In genomic region chr1:9292361-9293240, GRCh38 we compare ENCODE assay signal across 8 cellular contexts. TPM values are rescaled to one million over a fixed set of nuclear protein-coding genes. Genes with fewer than 3 reads are reported as not detected.
DNase-seq lines count a peak whose midpoint lies in the region; ATAC-seq and TF ChIP-seq lines count a peak whose summit lies in the region.

Gene SPSB1 (plus strand): TSS chr1:9292894. CDS start chr1:9355892, 62,998 bp downstream.

- H3K4me3 Mint-ChIP-seq in stimulated activated memory B cell treated with anti-CD40 and anti-IgM and Interleukin-4, amounts not matched to agents 10 μg/mL and 1 μg/mL and 100 μg/mL, for 72 hours = peak within 1 kb of the TSS; percentile 57

- H3K27me3 Mint-ChIP-seq in stimulated activated memory B cell treated with anti-CD40 and anti-IgM and Interleukin-4, amounts not matched to agents 10 μg/mL and 1 μg/mL and 100 μg/mL, for 72 hours = no peaks in the 10 kb centered on the region

- DNase-seq in Caki2 (ENCODE audit: low read depth) (peak; percentile 79), NT2/D1 (ENCODE audit: low read depth, low spot score) (peak; percentile 32), activated T-cell treated with anti-CD3 and anti-CD28 coated beads for 48 hours (ENCODE audit: low read depth) (peak; percentile 65), erythroblast (lab: John Stamatoyannopoulos, UW) (peak; percentile 46 to 48), mucosa of gallbladder (ENCODE audit: low spot score) (peak; percentile 81), epidermal melanocyte (ENCODE audit: insufficient read length, low spot score) (no peak)

- CTCF ChIA-PET in HEK293 (lab: Yijun Ruan, JAX) = interaction anchor here (0.8 to 5.8 kb wide), 5 partner anchors 11 to 203 kb away, joined by 3 to 91 read pairs (median 44); no protein-coding TSS in a partner anchor

- H3K9me3 Mint-ChIP-seq in stimulated activated memory B cell treated with anti-CD40 and anti-IgM and Interleukin-4, amounts not matched to agents 10 μg/mL and 1 μg/mL and 100 μg/mL, for 72 hours = peaks cover 4% of the 10 kb centered on the region

- H3K4me1 Mint-ChIP-seq in stimulated activated memory B cell treated with anti-CD40 and anti-IgM and Interleukin-4, amounts not matched to agents 10 μg/mL and 1 μg/mL and 100 μg/mL, for 72 hours = no peaks in the 10 kb centered on the region

- H3K36me3 Mint-ChIP-seq in stimulated activated memory B cell treated with anti-CD40 and anti-IgM and Interleukin-4, amounts not matched to agents 10 μg/mL and 1 μg/mL and 100 μg/mL, for 72 hours = no peaks in the 10 kb centered on the region

- peak; percentile 77 for ATAC-seq in stimulated activated memory B cell treated with anti-CD40 and anti-IgM and Interleukin-4, amounts not matched to agents 10 μg/mL and 1 μg/mL and 100 μg/mL, for 72 hours

- H3K27ac Mint-ChIP-seq in stimulated activated memory B cell treated with anti-CD40 and anti-IgM and Interleukin-4, amounts not matched to agents 10 μg/mL and 1 μg/mL and 100 μg/mL, for 72 hours = no peak within 1 kb of the TSS

- H3K27me3 ChIP-seq in NT2/D1 (ENCODE audit: insufficient read depth, insufficient read length) = peaks cover 19% of the 10 kb centered on the region

- H3K4me3 ChIP-seq in HEK293 (ENCODE audit: low read depth, low read length) (peak within 1 kb of the TSS; percentile 67), NT2/D1 (ENCODE audit: insufficient read length, low read depth) (peak within 1 kb of the TSS; percentile 79)

- in situ Hi-C loops in Caki2 (cut with HindIII; ENCODE audit: low pct_unique_long_range_greater_than_20kb, low sequenced_read_pairs) = no loop called here

- H3K4me1 ChIP-seq in HEK293 (ENCODE audit: control insufficient read depth, insufficient read depth, low read length) (no peaks in the 10 kb centered on the region), NT2/D1 (ENCODE audit: insufficient read depth, insufficient read length) (peaks cover 3% of the 10 kb centered on the region)

- H3K9me3 ChIP-seq in HEK293 (ENCODE audit: control insufficient read depth, insufficient read depth, low read depth, low read length) (no peaks in the 10 kb centered on the region), NT2/D1 (ENCODE audit: insufficient read depth, low read length) (peaks cover 21% of the 10 kb centered on the region)

- peak within 1 kb of the TSS; percentile 80 for H3K9ac ChIP-seq in NT2/D1 (ENCODE audit: insufficient read length, low read depth)

- no peak for TF ChIP-seq POLR2A in erythroblast (IDR thresholded peaks at IDR 0.05; ENCODE audit: low read length)

- POLR2A ChIA-PET in HEK293 (lab: Yijun Ruan, JAX) = no interaction called here

- TF ChIP-seq CTCF in HEK293 (tag by site-specific recombination; IDR thresholded peaks at IDR 0.05) = no peak

- peak within 1 kb of the TSS; percentile 48; the same call in 1 of the 2 replicates for H3K27ac ChIP-seq in HEK293 (ENCODE audit: extremely low read depth, low read depth, low read length)

- H3K36me3 ChIP-seq in HEK293 (ENCODE audit: control insufficient read depth in 2 of 2, insufficient read depth in 1 of 2, low read length in 2 of 2) (peaks cover 0 to 3% of the 10 kb centered on the region in 2 experiments; a peak in 1 of 3 replicates), NT2/D1 (ENCODE audit: insufficient read depth, insufficient read length, low read length) (peaks cover 5% of the 10 kb centered on the region)

TF ChIP-seq in HEK293, 187 proteins besides CTCF, POLR2A, EP300 and RAD21 (continues in another document):
- TF ChIP-seq ZFP69B (tag by site-specific recombination; IDR thresholded peaks at IDR 0.05) (no peak), ZNF549 (tag by site-specific recombination; IDR thresholded peaks at IDR 0.05) (no peak), ZNF2 (tag by site-specific recombination; IDR thresholded peaks at IDR 0.05) (no peak), ZNF76 (tag by site-specific recombination; IDR thresholded peaks at IDR 0.05; ENCODE audit: borderline replicate concordance, low read depth) (no peak), ZNF202 (tag by site-specific recombination; IDR thresholded peaks at IDR 0.05; ENCODE audit: borderline replicate concordance) (no peak), ZNF280D (tag by site-specific recombination; IDR thresholded peaks at IDR 0.05) (no peak), PATZ1 (tag by site-specific recombination; IDR thresholded peaks at IDR 0.05) (peak; percentile 63), ZNF184 (tag by site-specific recombination; IDR thresholded peaks at IDR 0.05) (no peak), ZNF654 (tag by site-specific recombination; IDR thresholded peaks at IDR 0.05; ENCODE audit: low read depth) (no peak), ZNF223 (tag by site-specific recombination; IDR thresholded peaks at IDR 0.05) (no peak), ZNF112 (tag by site-specific recombination; IDR thresholded peaks at IDR 0.05) (no peak), RBAK (tag by site-specific recombination; IDR thresholded peaks at IDR 0.05) (no peak), ZNF155 (tag by site-specific recombination; IDR thresholded peaks at IDR 0.05) (no peak), SP3 (tag by site-specific recombination; IDR thresholded peaks at IDR 0.05) (peak; percentile 40), ATF2 (tag by site-specific recombination; IDR thresholded peaks at IDR 0.05; ENCODE audit: low read depth) (no peak), ZFHX2 (tag by site-specific recombination; conservative IDR thresholded peaks at IDR 0.05) (peak; percentile 95), ZNF341 (tag by site-specific recombination; IDR thresholded peaks at IDR 0.05; ENCODE audit: low read depth) (no peak), ZNF514 (tag by site-specific recombination; IDR thresholded peaks at IDR 0.05) (no peak), SCRT2 (tag by site-specific recombination; IDR thresholded peaks at IDR 0.05) (no peak), ZNF785 (tag by site-specific recombination; IDR thresholded peaks at IDR 0.05) (no peak), ZSCAN4 (tag by site-specific recombination; IDR thresholded peaks at IDR 0.05) (no peak)

RNA-seq across cellular contexts. Expression of gene SPSB1, which starts in this region (rescaled TPM):
- total RNA-seq in Caki2 (2014; rRNA removed; shearing (Covaris generic); ENCODE audit: low replicate concordance) = 32.9 and 36.4 TPM in 2 replicates
- total RNA-seq in mucosa of gallbladder = 25.3 TPM
